In genomic region chr16:67726106-67727034, GRCh38 we compare ENCODE assay signal across 1 cellular context.
TF ChIP-seq lines count a peak whose summit lies in the region.

No MANE protein-coding gene starts in this region.

TF ChIP-seq in K562, 482 proteins besides CTCF, POLR2A, EP300 and RAD21:
- 0 out of 2 replicates have a peak, but pooled peaks have one; percentile 23 for TF ChIP-seq ATF3 (IDR thresholded peaks at IDR 0.05)
- TF ChIP-seq ATF3 (CRISPR knock-in tag; conservative IDR thresholded peaks at IDR 0.05): no peak
- no peak for TF ChIP-seq RBFOX2 (IDR thresholded peaks at IDR 0.05; ENCODE audit: low read depth, low read length)
